ENCODE assay signal across 10 cellular contexts in the genomic region with DNA sequence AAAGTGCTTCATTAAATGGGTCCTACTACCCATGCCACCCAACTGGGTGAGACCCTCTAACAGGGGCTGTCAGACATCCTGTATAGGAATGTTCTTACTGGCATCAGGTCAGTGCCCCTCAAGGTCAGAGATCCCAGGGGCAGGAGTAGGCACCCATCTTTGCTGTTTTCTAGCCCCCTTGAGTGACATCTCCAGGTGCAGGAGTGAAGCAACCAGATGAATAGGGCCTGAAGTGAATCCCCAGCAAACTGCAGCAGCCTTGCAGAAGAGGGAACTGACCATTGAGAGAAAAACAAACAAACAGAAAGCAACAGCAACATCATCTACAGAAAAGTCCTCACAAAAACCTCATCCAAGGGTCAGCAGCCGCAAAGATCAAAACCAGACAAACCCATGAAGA. TPM values are rescaled to one million over a fixed set of nuclear protein-coding genes. Genes with fewer than 3 reads are reported as not detected.
"Had no signal": no experiment of that assay in that cellular context is flagged by ENCODE, and none has a peak within 500 bp of the region (broad histone marks: within the 10 kb centered on the region; RNA-seq: fewer than 3 reads in every experiment).

No MANE protein-coding gene starts in this region.

- H3K4me3 ChIP-seq: GM23248 had no signal

- H3K27ac ChIP-seq: GM23248, KMS-11 had no signal

- H3K4me1 Mint-ChIP-seq: IgD-negative memory B cell had no signal

- DNase-seq: GM23248, HCEC 1CT, KBM-7 had no signal

- FAIRE-seq: H1, H54, HTR-8/SVneo had no signal

- H3K4me2 ChIP-seq: KMS-11 had no signal

- H2AFZ ChIP-seq: GM23248 had no signal

- H3K27ac Mint-ChIP-seq: H9, IgD-negative memory B cell had no signal

- H3K36me3 Mint-ChIP-seq: IgD-negative memory B cell had no signal

- H3K4me3 Mint-ChIP-seq: H9, IgD-negative memory B cell had no signal

RNA-seq across cellular contexts. Expression of gene GNRHR, which starts 55.8 kb away (rescaled TPM):
- total RNA-seq: GM23248, H1, H9, HT-29 had no signal
- polyA plus RNA-seq: H1, IgD-negative memory B cell had no signal
